Comparison of ENCODE assay signal across 9 cellular contexts in the genomic region with DNA sequence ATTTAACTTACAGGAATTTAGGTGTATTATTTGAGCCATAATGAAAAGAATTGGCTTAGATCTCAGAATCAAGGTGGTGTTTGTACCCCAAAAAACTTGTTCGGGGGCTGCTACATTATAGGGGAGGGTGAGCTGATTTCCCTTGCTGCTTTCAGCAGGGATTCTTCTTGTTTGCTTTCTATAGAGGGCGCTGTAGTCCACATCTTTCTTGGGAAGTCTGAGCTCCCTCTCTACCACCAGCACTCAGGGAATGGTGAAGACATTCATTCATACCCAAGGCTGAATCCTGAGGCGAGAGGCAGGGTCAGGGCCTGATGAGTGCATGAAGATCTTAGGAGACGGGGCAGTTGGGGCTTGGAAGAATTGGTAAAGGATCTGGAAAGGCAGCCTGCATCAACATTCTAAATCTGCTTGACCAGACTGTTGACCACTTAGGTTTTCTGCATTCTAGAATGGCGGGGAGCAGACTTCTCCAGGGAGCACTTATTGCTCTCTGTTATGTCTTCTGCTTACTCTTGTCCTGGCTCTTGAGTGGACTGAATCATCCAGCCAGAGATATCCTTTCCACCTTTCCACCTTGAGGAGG. TPM values are rescaled to one million over a fixed set of nuclear protein-coding genes. Genes with fewer than 3 reads are reported as not detected.
DNase-seq lines count a peak whose midpoint lies in the region; ATAC-seq and TF ChIP-seq lines count a peak whose summit lies in the region.
"Had no signal": no experiment of that assay in that cellular context is flagged by ENCODE, and none has a peak within 500 bp of the region (broad histone marks: within the 10 kb centered on the region; RNA-seq: fewer than 3 reads in every experiment).

No MANE protein-coding gene starts in this region.

- H3K27me3 ChIP-seq in colonic mucosa (no peaks in the 10 kb centered on the region), neuronal stem cell (ENCODE audit: control insufficient read depth in 3 of 3, insufficient read depth in 3 of 3, low read depth in 1 of 3, low read length in 3 of 3) (no peaks in the 10 kb centered on the region)
- H3K27me3 ChIP-seq in effector memory CD4-positive, alpha-beta T cell (replicated peaks; ENCODE audit: control insufficient read depth, insufficient read depth, low read length, poor library complexity, severe bottlenecking): no peaks in the 10 kb centered on the region

- H2AFZ ChIP-seq in neuronal stem cell (ENCODE audit: low read length): no peak overlapping the region

- no peaks in the 10 kb centered on the region for H3K36me3 Mint-ChIP-seq in activated CD8-positive, alpha-beta T cell treated with anti-CD3 and anti-CD28 coated beads for 36 hours (ENCODE audit: low read depth)
- no peaks in the 10 kb centered on the region for H3K36me3 Mint-ChIP-seq in activated CD8-positive, alpha-beta T cell treated with anti-CD3 and anti-CD28 coated beads, Interleukin-2, amount 10 ng/mL, durations not matched to agents 7 days and 5 days (ENCODE audit: low read depth)
- no peaks in the 10 kb centered on the region for H3K36me3 Mint-ChIP-seq in activated naive CD8-positive, alpha-beta T cell treated with anti-CD3 and anti-CD28 coated beads, Interleukin-2, amount 50 U/mL, for 24 hours (ENCODE audit: low read depth)
- H3K36me3 Mint-ChIP-seq: activated naive CD8-positive, alpha-beta T cell treated with anti-CD3 and anti-CD28 coated beads, Interleukin-2, amount 10 ng/mL, durations not matched to agents 7 days and 5 days had no signal

- H3K27ac ChIP-seq in colonic mucosa (no peak overlapping the region), neuronal stem cell (replicated peaks; ENCODE audit: low read length) (no peak overlapping the region)
- H3K27ac ChIP-seq in effector memory CD4-positive, alpha-beta T cell (ENCODE audit: insufficient read depth, low read length, poor library complexity, severe bottlenecking): no peak overlapping the region

- CTCF ChIA-PET in activated CD8-positive, alpha-beta T cell treated with anti-CD3 and anti-CD28 coated beads for 36 hours (lab: Charles Lee): interaction anchor here (1.1 to 1.6 kb wide), 3 partner anchors 8 to 25 kb away, joined by 3 to 5 read pairs (median 3); no protein-coding TSS in a partner anchor
- CTCF ChIA-PET in activated CD8-positive, alpha-beta T cell treated with anti-CD3 and anti-CD28 coated beads, Interleukin-2, amount 10 ng/mL, durations not matched to agents 7 days and 5 days (lab: Charles Lee): interaction anchor here (0.9 to 1.3 kb wide), 2 partner anchors 19 to 23 kb away, joined by 3 read pairs; no protein-coding TSS in a partner anchor

- H3K4me3 Mint-ChIP-seq in activated CD8-positive, alpha-beta T cell treated with anti-CD3 and anti-CD28 coated beads for 36 hours: no peak overlapping the region
- H3K4me3 Mint-ChIP-seq in activated CD8-positive, alpha-beta T cell treated with anti-CD3 and anti-CD28 coated beads, Interleukin-2, amount 10 ng/mL, durations not matched to agents 7 days and 5 days: no peak overlapping the region
- no peak overlapping the region for H3K4me3 Mint-ChIP-seq in activated naive CD8-positive, alpha-beta T cell treated with anti-CD3 and anti-CD28 coated beads, Interleukin-2, amount 50 U/mL, for 24 hours
- H3K4me3 Mint-ChIP-seq: activated naive CD8-positive, alpha-beta T cell treated with anti-CD3 and anti-CD28 coated beads, Interleukin-2, amount 10 ng/mL, durations not matched to agents 7 days and 5 days had no signal

- H3K9me3 ChIP-seq in colonic mucosa (no peaks in the 10 kb centered on the region), neuronal stem cell (replicated peaks in 1 of 2; ENCODE audit: control insufficient read depth in 2 of 2, insufficient read depth in 1 of 2, low read depth in 1 of 2, low read length in 2 of 2) (no peaks in the 10 kb centered on the region)
- H3K9me3 ChIP-seq in effector memory CD4-positive, alpha-beta T cell (ENCODE audit: control insufficient read depth, low read length): no peaks in the 10 kb centered on the region

- ATAC-seq in activated CD8-positive, alpha-beta T cell treated with anti-CD3 and anti-CD28 coated beads for 36 hours: no peak
- ATAC-seq in activated CD8-positive, alpha-beta T cell treated with anti-CD3 and anti-CD28 coated beads, Interleukin-2, amount 10 ng/mL, durations not matched to agents 7 days and 5 days: no peak
- ATAC-seq in activated naive CD8-positive, alpha-beta T cell treated with anti-CD3 and anti-CD28 coated beads, Interleukin-2, amount 50 U/mL, for 24 hours: no peak

- peak; percentile 29 for TF ChIP-seq CTCF in activated CD8-positive, alpha-beta T cell treated with anti-CD3 and anti-CD28 coated beads for 36 hours (IDR thresholded peaks at IDR 0.05)
- peak; percentile 57 for TF ChIP-seq CTCF in colonic mucosa (IDR thresholded peaks at IDR 0.05)

- intact Hi-C loops in activated CD8-positive, alpha-beta T cell treated with anti-CD3 and anti-CD28 coated beads for 36 hours (cut with micrococcal nuclease): no loop called here
- intact Hi-C loops in colonic mucosa (cut with DNase I): no loop called here

- H3K4me1 ChIP-seq in colonic mucosa (no peaks in the 10 kb centered on the region), neuronal stem cell (ENCODE audit: control insufficient read depth in 2 of 2, insufficient read depth in 1 of 2, low read depth in 1 of 2, low read length in 2 of 2) (peaks cover 0 to 5% of the 10 kb centered on the region in 2 donors)
- H3K4me1 ChIP-seq in effector memory CD4-positive, alpha-beta T cell (ENCODE audit: control insufficient read depth, insufficient read depth, low read length, poor library complexity, severe bottlenecking): no peaks in the 10 kb centered on the region

- H3K36me3 ChIP-seq in colonic mucosa (no peaks in the 10 kb centered on the region), neuronal stem cell (replicated peaks in 1 of 2; ENCODE audit: control insufficient read depth in 2 of 2, insufficient read depth in 2 of 2, low read length in 2 of 2) (peaks cover 7 to 73% of the 10 kb centered on the region in 2 donors)
- H3K36me3 ChIP-seq in effector memory CD4-positive, alpha-beta T cell (ENCODE audit: control insufficient read depth, insufficient read depth, low read length): no peaks in the 10 kb centered on the region

- no peak overlapping the region for H2BK15ac ChIP-seq in neuronal stem cell (ENCODE audit: low read length)

- H2AK5ac ChIP-seq in neuronal stem cell (ENCODE audit: low read depth, low read length): no peak overlapping the region

- no CpG with 5 or more reads among the region's 5 CpGs for WGBS in neuronal stem cell (ENCODE audit: extremely low coverage in 2 of 2, insufficient read length in 2 of 2, insufficient replicate concordance in 1 of 2), 2 donors

- POLR2A ChIA-PET in activated CD8-positive, alpha-beta T cell treated with anti-CD3 and anti-CD28 coated beads for 36 hours (lab: Charles Lee): interaction anchor here (0.6 kb wide), 1 partner anchor 191 kb away, joined by 3 read pairs; no protein-coding TSS in a partner anchor
- POLR2A ChIA-PET in activated CD8-positive, alpha-beta T cell treated with anti-CD3 and anti-CD28 coated beads, Interleukin-2, amount 10 ng/mL, durations not matched to agents 7 days and 5 days (lab: Charles Lee): no interaction called here

- no peak overlapping the region for H3K18ac ChIP-seq in neuronal stem cell (ENCODE audit: low read length)

- H3K4ac ChIP-seq in neuronal stem cell (ENCODE audit: low read length): no peak overlapping the region

- H2BK12ac ChIP-seq in neuronal stem cell (ENCODE audit: low read length): no peak overlapping the region

- H3K4me2 ChIP-seq in neuronal stem cell (ENCODE audit: insufficient read depth, low read length, poor library complexity, severe bottlenecking): no peak overlapping the region

- H3K4me1 Mint-ChIP-seq in activated CD8-positive, alpha-beta T cell treated with anti-CD3 and anti-CD28 coated beads for 36 hours (ENCODE audit: low read depth): no peaks in the 10 kb centered on the region
- H3K4me1 Mint-ChIP-seq in activated CD8-positive, alpha-beta T cell treated with anti-CD3 and anti-CD28 coated beads, Interleukin-2, amount 10 ng/mL, durations not matched to agents 7 days and 5 days (ENCODE audit: low read depth): no peaks in the 10 kb centered on the region
- H3K4me1 Mint-ChIP-seq in activated naive CD8-positive, alpha-beta T cell treated with anti-CD3 and anti-CD28 coated beads, Interleukin-2, amount 50 U/mL, for 24 hours: no peaks in the 10 kb centered on the region
- H3K4me1 Mint-ChIP-seq: activated naive CD8-positive, alpha-beta T cell treated with anti-CD3 and anti-CD28 coated beads, Interleukin-2, amount 10 ng/mL, durations not matched to agents 7 days and 5 days had no signal

- no peak overlapping the region for H3K14ac ChIP-seq in neuronal stem cell (ENCODE audit: low read length)

- no peak overlapping the region for H3K23ac ChIP-seq in neuronal stem cell (ENCODE audit: low read depth, low read length, poor library complexity)

- H3K9ac ChIP-seq in colonic mucosa (ENCODE audit: low read depth in 2 of 2, low read length in 2 of 2): no peak overlapping the region
- no peak overlapping the region for H3K9ac ChIP-seq in neuronal stem cell (ENCODE audit: low read depth, low read length, poor library complexity)

- H3K79me1 ChIP-seq in neuronal stem cell (ENCODE audit: low read depth, low read length): no peaks in the 10 kb centered on the region

- no peak overlapping the region for H2BK5ac ChIP-seq in neuronal stem cell (ENCODE audit: low read length)

- H3K27ac Mint-ChIP-seq in activated CD8-positive, alpha-beta T cell treated with anti-CD3 and anti-CD28 coated beads for 36 hours: no peak overlapping the region
- no peak overlapping the region for H3K27ac Mint-ChIP-seq in activated CD8-positive, alpha-beta T cell treated with anti-CD3 and anti-CD28 coated beads, Interleukin-2, amount 10 ng/mL, durations not matched to agents 7 days and 5 days
- H3K27ac Mint-ChIP-seq in activated naive CD8-positive, alpha-beta T cell treated with anti-CD3 and anti-CD28 coated beads, Interleukin-2, amount 50 U/mL, for 24 hours: no peak overlapping the region
- H3K27ac Mint-ChIP-seq: activated naive CD8-positive, alpha-beta T cell treated with anti-CD3 and anti-CD28 coated beads, Interleukin-2, amount 10 ng/mL, durations not matched to agents 7 days and 5 days had no signal

- H3K4me3 ChIP-seq in colonic mucosa (no peak overlapping the region), neuronal stem cell (ENCODE audit: low read length in 2 of 2) (no peak overlapping the region)
- no peak overlapping the region for H3K4me3 ChIP-seq in effector memory CD4-positive, alpha-beta T cell (ENCODE audit: insufficient read depth, low read depth, low read length, poor library complexity, severe bottlenecking)

- H3K27me3 Mint-ChIP-seq in activated CD8-positive, alpha-beta T cell treated with anti-CD3 and anti-CD28 coated beads for 36 hours: peaks cover 3% of the 10 kb centered on the region
- H3K27me3 Mint-ChIP-seq in activated CD8-positive, alpha-beta T cell treated with anti-CD3 and anti-CD28 coated beads, Interleukin-2, amount 10 ng/mL, durations not matched to agents 7 days and 5 days (ENCODE audit: low read depth): peaks cover 3% of the 10 kb centered on the region
- H3K27me3 Mint-ChIP-seq in activated naive CD8-positive, alpha-beta T cell treated with anti-CD3 and anti-CD28 coated beads, Interleukin-2, amount 50 U/mL, for 24 hours: peaks cover 4% of the 10 kb centered on the region

- DNase-seq in activated CD8-positive, alpha-beta T cell treated with anti-CD3 and anti-CD28 coated beads for 36 hours: no peak
- DNase-seq in activated CD8-positive, alpha-beta T cell treated with anti-CD3 and anti-CD28 coated beads, Interleukin-2, amount 10 ng/mL, durations not matched to agents 7 days and 5 days: no peak
- peak; percentile 68 for DNase-seq in NCI-H69 (lab: John Stamatoyannopoulos, UW)
- peak; percentile 57 for DNase-seq in colonic mucosa
- DNase-seq in neuronal stem cell (ENCODE audit: low spot score): peak; percentile 51
- DNase-seq in effector memory CD4-positive, alpha-beta T cell: no peak
- no peak for DNase-seq in mesenteric fat pad (ENCODE audit: low spot score)
- no peak for DNase-seq in activated naive CD8-positive, alpha-beta T cell treated with anti-CD3 and anti-CD28 coated beads, Interleukin-2, amount 50 U/mL, for 24 hours
- DNase-seq: activated naive CD8-positive, alpha-beta T cell treated with anti-CD3 and anti-CD28 coated beads, Interleukin-2, amount 10 ng/mL, durations not matched to agents 7 days and 5 days had no signal

- H4K8ac ChIP-seq in neuronal stem cell (ENCODE audit: low read depth, low read length): no peak overlapping the region

- H2BK120ac ChIP-seq in neuronal stem cell (ENCODE audit: low read depth, low read length): no peak overlapping the region

- H4K91ac ChIP-seq in neuronal stem cell (ENCODE audit: low read depth, low read length, poor library complexity): no peak overlapping the region

- no peaks in the 10 kb centered on the region for H3K9me3 Mint-ChIP-seq in activated CD8-positive, alpha-beta T cell treated with anti-CD3 and anti-CD28 coated beads for 36 hours
- no peaks in the 10 kb centered on the region for H3K9me3 Mint-ChIP-seq in activated CD8-positive, alpha-beta T cell treated with anti-CD3 and anti-CD28 coated beads, Interleukin-2, amount 10 ng/mL, durations not matched to agents 7 days and 5 days (ENCODE audit: insufficient read depth)
- H3K9me3 Mint-ChIP-seq in activated naive CD8-positive, alpha-beta T cell treated with anti-CD3 and anti-CD28 coated beads, Interleukin-2, amount 50 U/mL, for 24 hours: no peaks in the 10 kb centered on the region
- H3K9me3 Mint-ChIP-seq: activated naive CD8-positive, alpha-beta T cell treated with anti-CD3 and anti-CD28 coated beads, Interleukin-2, amount 10 ng/mL, durations not matched to agents 7 days and 5 days had no signal

RNA-seq across cellular contexts. Expression of a gene that starts 18.9 kb away (rescaled TPM):
- not detected for total RNA-seq in activated CD8-positive, alpha-beta T cell treated with anti-CD3 and anti-CD28 coated beads for 36 hours
- not detected for total RNA-seq in activated CD8-positive, alpha-beta T cell treated with anti-CD3 and anti-CD28 coated beads, Interleukin-2, amount 10 ng/mL, durations not matched to agents 7 days and 5 days
- total RNA-seq in colonic mucosa (not detected), mesenteric fat pad (not detected)
- not detected for polyA plus RNA-seq in neuronal stem cell (2013, experiment 1 of 2)
- polyA plus RNA-seq in neuronal stem cell (2013, experiment 2 of 2): not detected
- total RNA-seq: activated naive CD8-positive, alpha-beta T cell treated with anti-CD3 and anti-CD28 coated beads, Interleukin-2, amount 10 ng/mL, durations not matched to agents 7 days and 5 days had no signal

RNA-seq across cellular contexts. Expression of a gene that starts 23.8 kb away (rescaled TPM):
- under 1 TPM; 0.07 to 0.20 TPM for total RNA-seq in activated CD8-positive, alpha-beta T cell treated with anti-CD3 and anti-CD28 coated beads for 36 hours
- total RNA-seq in activated CD8-positive, alpha-beta T cell treated with anti-CD3 and anti-CD28 coated beads, Interleukin-2, amount 10 ng/mL, durations not matched to agents 7 days and 5 days: not detected
- total RNA-seq in colonic mucosa (10 to 100 TPM; 26.9 to 54.0 TPM), mesenteric fat pad (1.6 TPM)
- polyA plus RNA-seq in neuronal stem cell (2013, experiment 1 of 2): 3.6 TPM
- 3.8 TPM for polyA plus RNA-seq in neuronal stem cell (2013, experiment 2 of 2)

RNA-seq across cellular contexts. Expression of a gene that starts 54.2 kb away (rescaled TPM):
- not detected for total RNA-seq in activated CD8-positive, alpha-beta T cell treated with anti-CD3 and anti-CD28 coated beads for 36 hours
- total RNA-seq in activated CD8-positive, alpha-beta T cell treated with anti-CD3 and anti-CD28 coated beads, Interleukin-2, amount 10 ng/mL, durations not matched to agents 7 days and 5 days: not detected
- total RNA-seq in colonic mucosa: under 1 TPM; 0.27 to 0.69 TPM
- polyA plus RNA-seq in neuronal stem cell (2013, experiment 1 of 2): not detected
- not detected for polyA plus RNA-seq in neuronal stem cell (2013, experiment 2 of 2)
- total RNA-seq in mesenteric fat pad: 0.61 TPM
- total RNA-seq: activated naive CD8-positive, alpha-beta T cell treated with anti-CD3 and anti-CD28 coated beads, Interleukin-2, amount 10 ng/mL, durations not matched to agents 7 days and 5 days had no signal

Comparison
In these comparisons a context has a peak if more than half of its experiments do, and no peak if none do; other contexts are left out.
1. DNase-seq: peak in NCI-H69 (single experiment), colonic mucosa (single experiment) and neuronal stem cell (single experiment); none in activated CD8-positive, alpha-beta T cell treated with anti-CD3 and anti-CD28 coated beads for 36 hours (single experiment), activated CD8-positive, alpha-beta T cell treated with anti-CD3 and anti-CD28 coated beads, Interleukin-2, amount 10 ng/mL, durations not matched to agents 7 days and 5 days (single experiment), effector memory CD4-positive, alpha-beta T cell (0 of 3), mesenteric fat pad (single experiment) and activated naive CD8-positive, alpha-beta T cell treated with anti-CD3 and anti-CD28 coated beads, Interleukin-2, amount 50 U/mL, for 24 hours (single experiment).
2. RNA of a gene that starts 23.8 kb away (total RNA-seq): 26.9 to 54.0 TPM in colonic mucosa; 1.6 TPM in mesenteric fat pad (single experiment), 0.07 to 0.20 TPM in activated CD8-positive, alpha-beta T cell treated with anti-CD3 and anti-CD28 coated beads for 36 hours and not detected in activated CD8-positive, alpha-beta T cell treated with anti-CD3 and anti-CD28 coated beads, Interleukin-2, amount 10 ng/mL, durations not matched to agents 7 days and 5 days; every median in the first group is over 10 times any median in the second.